In genomic region chr15:51004103-51004536, GRCh38 we compare ENCODE assay signal across 11 cellular contexts.
A peak's percentile ranks its signal among the peaks of the same experiment; 100 is the strongest.
DNase-seq lines count a peak whose midpoint lies in the region; ATAC-seq and TF ChIP-seq lines count a peak whose summit lies in the region.
"Had no signal": no experiment of that assay in that cellular context is flagged by ENCODE, and none has a peak within 500 bp of the region (broad histone marks: within the 10 kb centered on the region; RNA-seq: fewer than 3 reads in every experiment).

No MANE protein-coding gene starts in this region.

- no peak overlapping the region for H3K18ac ChIP-seq in H9 (ENCODE audit: insufficient read length, low read depth, low read length)

- no peak for ATAC-seq in GM21360 (IDR thresholded peaks at IDR 0.05; ENCODE audit: unreplicated experiment)
- ATAC-seq: activated CD8-positive, alpha-beta T cell treated with anti-CD3 and anti-CD28 coated beads for 36 hours; activated naive CD4-positive, alpha-beta T cell treated with anti-CD3 and anti-CD28 coated beads, Interleukin-2, amount 50 U/mL, for 72 hours had no signal

- H3K14ac ChIP-seq in H9 (ENCODE audit: insufficient read depth, low read length), result no peak overlapping the region

- TF ChIP-seq CTCF in H9 (conservative IDR thresholded peaks at IDR 0.05) (no peak), fibroblast of lung (conservative IDR thresholded peaks at IDR 0.05 in 1 of 2, IDR thresholded peaks at IDR 0.05 in 1 of 2; ENCODE audit: low read depth in 1 of 2, low read length in 2 of 2) (no peak)

- H4K5ac ChIP-seq in H9 (ENCODE audit: insufficient read length, low read depth, low read length), result no peak overlapping the region

- H3K4me1 Mint-ChIP-seq in H9, result peaks cover 3 to 4% of the 10 kb centered on the region in 2 experiments; a peak in 2 of 4 replicates

- H4K91ac ChIP-seq in H9 (ENCODE audit: insufficient read length, low read depth, low read length), result no peak overlapping the region

- H3K9ac ChIP-seq in H9 (ENCODE audit: extremely low read depth, insufficient read length, low read length) (no peak overlapping the region), fibroblast of lung (ENCODE audit: insufficient read depth, low read length) (no peak overlapping the region)
- H3K9ac ChIP-seq: SK-N-SH had no signal

- H2BK12ac ChIP-seq in H9 (ENCODE audit: insufficient read length, low read depth, low read length), result no peak overlapping the region

- H3K23ac ChIP-seq in H9 (ENCODE audit: insufficient read length, low read depth, low read length), result no peak overlapping the region

- no CpG with 5 or more reads among the region's 3 CpGs for WGBS in H9 (ENCODE audit: extremely low coverage, insufficient read length, low lambda C conversion rate)

- no peak overlapping the region for H2BK5ac ChIP-seq in H9 (ENCODE audit: insufficient read length, low read length)

- H3K27me3 Mint-ChIP-seq in H9 (ENCODE audit: low read depth), result no peaks in the 10 kb centered on the region
- H3K27me3 Mint-ChIP-seq: activated CD8-positive, alpha-beta T cell treated with anti-CD3 and anti-CD28 coated beads for 36 hours had no signal

- DNase-seq in H9 (peak; percentile 43), RKO (ENCODE audit: low spot score) (peak; percentile 11), fibroblast of lung (ENCODE audit: low read depth in 2 of 2) (peak; percentile 14 to 39), skeletal muscle cell (ENCODE audit: low read depth) (peak; percentile 9), SHP77 (lab: John Stamatoyannopoulos, UW) (no peak)
- DNase-seq in stimulated activated CD4-positive, alpha-beta T cell treated with anti-CD3 and anti-CD28 coated beads, Interleukin-4, amount 100 ng/mL, for 1 hour, result no peak
- DNase-seq: activated CD8-positive, alpha-beta T cell treated with anti-CD3 and anti-CD28 coated beads for 36 hours; NCI-H187 treated with DMSO at 0.1 percent for 48 hours; SK-N-SH had no signal

- H2BK120ac ChIP-seq in H9 (ENCODE audit: low read depth, low read length, poor library complexity, severe bottlenecking), result no peak overlapping the region

- H3K4me1 ChIP-seq in H9 (ENCODE audit: insufficient read depth, low read length) (no peaks in the 10 kb centered on the region; the same call in 1 of the 2 replicates), fibroblast of lung (ENCODE audit: control insufficient read depth, extremely low read depth, insufficient read depth, low read length) (no peaks in the 10 kb centered on the region)

- H2BK15ac ChIP-seq in H9 (ENCODE audit: low read depth, low read length), result no peak overlapping the region

- H2BK20ac ChIP-seq in H9 (ENCODE audit: low read depth, low read length, poor library complexity, severe bottlenecking), result no peak overlapping the region

- no peak overlapping the region for H3K4me3 Mint-ChIP-seq in H9
- H3K4me3 Mint-ChIP-seq: activated CD8-positive, alpha-beta T cell treated with anti-CD3 and anti-CD28 coated beads for 36 hours had no signal

- no peaks in the 10 kb centered on the region for H3K9me3 ChIP-seq in H9 (ENCODE audit: control insufficient read depth, low read depth, low read length)
- no peaks in the 10 kb centered on the region for H3K9me3 ChIP-seq in fibroblast of lung (ENCODE audit: control insufficient read depth, insufficient read depth, low read depth, low read length)
- H3K9me3 ChIP-seq: SK-N-SH had no signal

- H3K27me3 ChIP-seq in H9 (ENCODE audit: insufficient read depth, low read length) (no peaks in the 10 kb centered on the region), fibroblast of lung (ENCODE audit: control insufficient read depth, insufficient read depth, low read length) (no peaks in the 10 kb centered on the region)

- H2AK5ac ChIP-seq in H9 (ENCODE audit: insufficient read length, low read length), result no peak overlapping the region

- no peaks in the 10 kb centered on the region for H3K79me1 ChIP-seq in H9 (ENCODE audit: insufficient read depth, low read depth, low read length, poor library complexity, severe bottlenecking)

- peaks cover 0 to 8% of the 10 kb centered on the region in 2 experiments; a peak in 4 of 5 replicates for H3K9me3 Mint-ChIP-seq in H9

- no peak overlapping the region for H3T11ph ChIP-seq in H9 (ENCODE audit: low read length)

- H3K56ac ChIP-seq in H9 (ENCODE audit: insufficient read length, low read depth, low read length), result no peak overlapping the region

- peak overlapping the region in 2 of 3 experiments; percentile 11 to 24; a peak in 1 of 7 replicates for H3K27ac Mint-ChIP-seq in H9
- H3K27ac Mint-ChIP-seq: activated CD8-positive, alpha-beta T cell treated with anti-CD3 and anti-CD28 coated beads for 36 hours; activated naive CD4-positive, alpha-beta T cell treated with anti-CD3 and anti-CD28 coated beads, Interleukin-2, amount 50 U/mL, for 72 hours had no signal

- H3K4me3 ChIP-seq in fibroblast of lung (replicated peaks in 1 of 4; ENCODE audit: control extremely low read depth in 1 of 4, insufficient read depth in 1 of 4, low read depth in 3 of 4, low read length in 4 of 4) (no peak overlapping the region), skeletal muscle cell (ENCODE audit: low read depth, low read length) (no peak overlapping the region)

- peaks cover 14 to 26% (median 23%) of the 10 kb centered on the region in 3 experiments for H3K36me3 Mint-ChIP-seq in H9 (ENCODE audit: insufficient read depth in 1 of 3, low read depth in 3 of 3)

- H2AFZ ChIP-seq in H9 (ENCODE audit: low read length) (no peak overlapping the region), fibroblast of lung (ENCODE audit: low read length) (no peak overlapping the region)

- H3K4ac ChIP-seq in H9 (ENCODE audit: low read depth, low read length), result no peak overlapping the region

- H4K20me1 ChIP-seq in H9 (ENCODE audit: control insufficient read depth, insufficient read depth, insufficient read length) (no peaks in the 10 kb centered on the region), fibroblast of lung (ENCODE audit: control insufficient read depth, extremely low read depth, insufficient read depth, low read length) (no peaks in the 10 kb centered on the region)

- H3K4me2 ChIP-seq in H9 (ENCODE audit: insufficient read depth, insufficient read length, low read length), result no peak overlapping the region
- H3K4me2 ChIP-seq in fibroblast of lung (ENCODE audit: extremely low read depth, insufficient read depth, low read length), result no peak overlapping the region
- H3K4me2 ChIP-seq: SK-N-SH had no signal

- H3K27ac ChIP-seq in H9 (ENCODE audit: insufficient read length, low read depth, low read length), result no peak overlapping the region
- H3K27ac ChIP-seq in fibroblast of lung (ENCODE audit: insufficient read depth, low read length), result no peak overlapping the region

- H4K8ac ChIP-seq in H9 (replicated peaks; ENCODE audit: insufficient read length, low read depth, low read length), result no peak overlapping the region

- H3K79me2 ChIP-seq in H9 (ENCODE audit: insufficient read depth, low read length) (no peaks in the 10 kb centered on the region), fibroblast of lung (ENCODE audit: control insufficient read depth, insufficient read depth, low read length) (no peaks in the 10 kb centered on the region)

- no peaks in the 10 kb centered on the region for H3K36me3 ChIP-seq in fibroblast of lung (ENCODE audit: control insufficient read depth, insufficient read depth, low read length)

- no peaks in the 10 kb centered on the region for H3K23me2 ChIP-seq in H9 (ENCODE audit: insufficient read length, low read depth, low read length, poor library complexity, severe bottlenecking)

Comparison
In these comparisons a context has a peak if more than half of its experiments do, and no peak if none do; other contexts are left out.
1. DNase-seq: peak in H9 (single experiment), RKO (single experiment), fibroblast of lung (2 of 2) and skeletal muscle cell (single experiment); none in stimulated activated CD4-positive, alpha-beta T cell treated with anti-CD3 and anti-CD28 coated beads, Interleukin-4, amount 100 ng/mL, for 1 hour (single experiment) and SHP77 (0 of 2).